Comparison of ENCODE assay signal across 8 cellular contexts in genomic region chr15:32610719-32611118, GRCh38. TPM values are rescaled to one million over a fixed set of nuclear protein-coding genes. Genes with fewer than 3 reads are reported as not detected.
DNase-seq lines count a peak whose midpoint lies in the region; ATAC-seq, FAIRE-seq and TF ChIP-seq lines count a peak whose summit lies in the region.
"Not testable (repeated sequence)": the region's sequence is repeated elsewhere in the genome, so short reads cannot be mapped to it uniquely, and the experiment has no call there.

No MANE protein-coding gene starts in this region.

- not testable (repeated sequence) for H3K18ac ChIP-seq in IMR-90 (ENCODE audit: low read depth, low read length); trophoblast cell (ENCODE audit: low read length)

- not testable (repeated sequence) for H3K4me2 ChIP-seq in IMR-90 (ENCODE audit: low read depth, low read length); trophoblast cell (ENCODE audit: low read length)

- H2AK9ac ChIP-seq in IMR-90 (replicated peaks; ENCODE audit: low read depth, low read length, poor library complexity) = not testable (repeated sequence)

- WGBS in IMR-90 (ENCODE audit: extremely low coverage in 2 of 2, insufficient read length in 1 of 2), 2 experiments = no CpG with 5 or more reads among the region's 3 CpGs
- 0 to 5% methylated on average over 1 of the region's 3 CpGs for WGBS in body of pancreas, 2 donors
- no CpG with 5 or more reads among the region's 3 CpGs for WGBS in trophoblast cell (ENCODE audit: extremely low coverage, insufficient coverage, insufficient read length)

- not testable (repeated sequence) for H3K79me1 ChIP-seq in IMR-90 (ENCODE audit: low read depth in 1 of 2, low read length in 2 of 2); trophoblast cell (ENCODE audit: low read length)

- CTCF ChIA-PET in IMR-90 (lab: Yijun Ruan, JAX) = not testable (repeated sequence)

- not testable (repeated sequence) for H3K9me1 ChIP-seq in IMR-90 (ENCODE audit: insufficient read depth, low read length)

- H4K5ac ChIP-seq in IMR-90 (ENCODE audit: low read depth, low read length) = not testable (repeated sequence)

- not testable (repeated sequence) for H4K20me1 ChIP-seq in IMR-90 (ENCODE audit: insufficient read depth, low read length)

- H3K36me3 ChIP-seq in IMR-90 (ENCODE audit: control insufficient read depth, insufficient read depth, low read length); body of pancreas (replicated peaks in 1 of 2; ENCODE audit: insufficient read depth in 1 of 2, low read depth in 2 of 2); trophoblast cell (ENCODE audit: control insufficient read depth in 1 of 2, insufficient read depth in 2 of 2, low read length in 2 of 2): not testable (repeated sequence)

- not testable (repeated sequence) for TF ChIP-seq POLR2A in IMR-90 (IDR thresholded peaks at IDR 0.05; ENCODE audit: low read depth, low read length); body of pancreas (IDR thresholded peaks at IDR 0.05)

- not testable (repeated sequence) for H3K4me3 ChIP-seq in IMR-90 (ENCODE audit: insufficient read depth, low read depth, low read length); body of pancreas; trophoblast cell (ENCODE audit: low read depth, low read length)

- dilution Hi-C loops in IMR-90 (cut with HindIII; ENCODE audit: low sequenced_read_pairs, unreplicated experiment) = not testable (repeated sequence)

- H2BK15ac ChIP-seq in IMR-90 (ENCODE audit: low read depth, low read length) = not testable (repeated sequence)

- H4K8ac ChIP-seq in IMR-90 (ENCODE audit: low read depth in 2 of 2, low read length in 2 of 2); trophoblast cell (ENCODE audit: low read depth, low read length): not testable (repeated sequence)

- DNase-seq in EL (peak; percentile 43), IMR-90 (peak; percentile 49), SK-MEL-5 (ENCODE audit: low read depth, low spot score) (peak; percentile 47), body of pancreas (peak in 1 of 4 donors; percentile 14), fibroblast of peridontal ligament (ENCODE audit: extremely low read depth) (peak; percentile 63), trophoblast cell (peak; percentile 7 to 63)
- DNase-seq in left colon = not testable (repeated sequence)

- H2BK12ac ChIP-seq in trophoblast cell (ENCODE audit: low read length) = not testable (repeated sequence)

- 0 out of 2 replicates have a peak, but pooled peaks have one; percentile 11 for TF ChIP-seq RAD21 in IMR-90 (IDR thresholded peaks at IDR 0.05; ENCODE audit: low read length)

- H3K4me1 ChIP-seq in IMR-90 (ENCODE audit: control insufficient read depth, insufficient read depth, low read length); body of pancreas; trophoblast cell (ENCODE audit: control insufficient read depth in 1 of 2, insufficient read depth in 2 of 2, low read length in 2 of 2): not testable (repeated sequence)

- BruUV-seq in IMR-90 (replicated peaks; lab: Mats Ljungman, UMichigan) = not testable (repeated sequence)

- not testable (repeated sequence) for TF ChIP-seq CTCF in IMR-90 (conservative IDR thresholded peaks at IDR 0.05; ENCODE audit: low read depth, low read length)
- TF ChIP-seq CTCF in body of pancreas (IDR thresholded peaks at IDR 0.05) = peak in 4 of 7 experiments; percentile 5 to 31 (median 14)

- not testable (repeated sequence) for H4K91ac ChIP-seq in IMR-90 (ENCODE audit: insufficient read depth, low read depth, low read length); trophoblast cell (ENCODE audit: low read depth, low read length)

- not testable (repeated sequence) for H3K27ac ChIP-seq in IMR-90 (ENCODE audit: insufficient read depth, low read length); trophoblast cell (ENCODE audit: low read depth, low read length)
- H3K27ac ChIP-seq in body of pancreas = peak overlapping the region in 1 of 4 donors; percentile 18

- H3K56ac ChIP-seq in IMR-90 (ENCODE audit: extremely low read depth, insufficient read depth, low read length) = not testable (repeated sequence)

- H2BK20ac ChIP-seq in IMR-90 (ENCODE audit: low read depth, low read length) = not testable (repeated sequence)

- not testable (repeated sequence) for H3K14ac ChIP-seq in IMR-90 (replicated peaks; ENCODE audit: low read depth, low read length); trophoblast cell (ENCODE audit: low read length)

- in situ Hi-C loops in IMR-90 (cut with MboI; ENCODE audit: low sequenced_read_pairs); SK-MEL-5 (cut with HindIII; ENCODE audit: low pct_unique_long_range_greater_than_20kb, low sequenced_read_pairs): not testable (repeated sequence)

- not testable (repeated sequence) for H2AK5ac ChIP-seq in IMR-90 (ENCODE audit: low read depth, low read length); trophoblast cell (ENCODE audit: low read length)

- not testable (repeated sequence) for H3K27me3 ChIP-seq in IMR-90 (ENCODE audit: control insufficient read depth, insufficient read depth, low read length); body of pancreas; trophoblast cell (ENCODE audit: insufficient read depth, low read length)

- not testable (repeated sequence) for H3K4ac ChIP-seq in IMR-90 (ENCODE audit: low read depth, low read length); trophoblast cell (ENCODE audit: low read depth, low read length)

- ATAC-seq in IMR-90 (ENCODE audit: low read depth) = not testable (repeated sequence)
- peak; percentile 31 for ATAC-seq in body of pancreas
- ATAC-seq in left colon = peak; percentile 29

- not testable (repeated sequence) for H3K9ac ChIP-seq in IMR-90 (ENCODE audit: low read depth, low read length); trophoblast cell (ENCODE audit: low read length)

- POLR2A ChIA-PET in IMR-90 (lab: Charles Lee; ENCODE audit: unreplicated experiment) = not testable (repeated sequence)

- not testable (repeated sequence) for H2AFZ ChIP-seq in IMR-90 (replicated peaks; ENCODE audit: low read length, poor library complexity); trophoblast cell (ENCODE audit: insufficient read depth, low read length, poor library complexity)

- peak; percentile 87 for FAIRE-seq in A204.1 (lab: Jason Lieb, UNC)

- H2BK120ac ChIP-seq in IMR-90 (ENCODE audit: low read depth, low read length); trophoblast cell (ENCODE audit: insufficient read depth, low read length, poor library complexity): not testable (repeated sequence)

- H2BK5ac ChIP-seq in IMR-90 (ENCODE audit: low read depth, low read length, poor library complexity, severe bottlenecking); trophoblast cell (ENCODE audit: low read depth, low read length, poor library complexity): not testable (repeated sequence)

- H3K23ac ChIP-seq in IMR-90 (ENCODE audit: low read depth, low read length); trophoblast cell (ENCODE audit: low read length): not testable (repeated sequence)

- not testable (repeated sequence) for H4K12ac ChIP-seq in trophoblast cell (ENCODE audit: low read depth, low read length)

- H3K79me2 ChIP-seq in trophoblast cell (ENCODE audit: control insufficient read depth, insufficient read depth, low read length, poor library complexity) = not testable (repeated sequence)

- not testable (repeated sequence) for H3K9me3 ChIP-seq in IMR-90 (ENCODE audit: control insufficient read depth, insufficient read depth, low read length); body of pancreas; trophoblast cell (ENCODE audit: insufficient read depth, low read depth, low read length)

- intact Hi-C loops in IMR-90 (cut with micrococcal nuclease); body of pancreas (cut with DNase I); left colon (cut with DNase I, micrococcal nuclease): not testable (repeated sequence)

RNA-seq across cellular contexts. Expression of gene ARHGAP11A, which starts 4.6 kb away (rescaled TPM):
- total RNA-seq in IMR-90 (2012; rRNA removed) (28.6 and 29.0 TPM in 2 replicates), body of pancreas (1 to 10 TPM in 1 of 2 donors, under 1 TPM in 1; 0.33 to 1.6 TPM), left colon (10 to 100 TPM in 1 of 2 donors, 1 to 10 TPM in 1; 6.4 to 15.5 TPM)
- polyA plus RNA-seq in IMR-90 (2012; rRNA removed) = 8.5 and 9.9 TPM in 2 replicates
- polyA plus RNA-seq in IMR-90 (2012; cell fraction: cytosol; rRNA removed) = 1.3 and 1.7 TPM in 2 replicates
- 1.3 and 5.8 TPM in 2 replicates for polyA plus RNA-seq in IMR-90 (2012; cell fraction: nucleus; rRNA removed; ENCODE audit: low replicate concordance)
- total RNA-seq in SK-MEL-5 (2014; rRNA removed; shearing (Covaris generic)) = 17.7 and 27.0 TPM in 2 replicates
- 23.2 and 30.2 TPM in 2 replicates for polyA plus RNA-seq in SK-MEL-5 (2015; cell fraction: cytosol; rRNA removed)
- polyA plus RNA-seq in SK-MEL-5 (2015; cell fraction: nucleus; rRNA removed) = 16.3 and 19.5 TPM in 2 replicates
- polyA plus RNA-seq in trophoblast cell (2013) = 16.6 and 17.8 TPM in 2 replicates

RNA-seq across cellular contexts. Expression of gene GOLGA8N, which starts 17.5 kb away (rescaled TPM):
- total RNA-seq in IMR-90 (2012; rRNA removed) (0.72 and 0.83 TPM in 2 replicates), body of pancreas (10 to 100 TPM; 23.3 to 26.7 TPM), left colon (1 to 10 TPM; 2.9 to 3.9 TPM)
- 1.2 and 1.8 TPM in 2 replicates for polyA plus RNA-seq in IMR-90 (2012; rRNA removed)
- polyA plus RNA-seq in IMR-90 (2012; cell fraction: cytosol; rRNA removed) = 0.21 and 0.40 TPM in 2 replicates
- polyA plus RNA-seq in IMR-90 (2012; cell fraction: nucleus; rRNA removed; ENCODE audit: low replicate concordance) = 8.8 and 24.2 TPM in 2 replicates
- 0.16 and 0.29 TPM in 2 replicates for total RNA-seq in SK-MEL-5 (2014; rRNA removed; shearing (Covaris generic))
- 0.14 and 0.24 TPM in 2 replicates for polyA plus RNA-seq in SK-MEL-5 (2015; cell fraction: cytosol; rRNA removed)
- polyA plus RNA-seq in SK-MEL-5 (2015; cell fraction: nucleus; rRNA removed) = 4.5 and 5.7 TPM in 2 replicates
- polyA plus RNA-seq in trophoblast cell (2013) = 0.60 and 0.67 TPM in 2 replicates

RNA-seq across cellular contexts. Expression of gene SCG5, which starts 30.8 kb away (rescaled TPM):
- 7.9 and 8.3 TPM in 2 replicates for total RNA-seq in IMR-90 (2012; rRNA removed)
- 15.6 and 16.8 TPM in 2 replicates for polyA plus RNA-seq in IMR-90 (2012; rRNA removed)
- 12.1 and 13.8 TPM in 2 replicates for polyA plus RNA-seq in IMR-90 (2012; cell fraction: cytosol; rRNA removed)
- polyA plus RNA-seq in IMR-90 (2012; cell fraction: nucleus; rRNA removed; ENCODE audit: low replicate concordance) = 4.1 and 8.2 TPM in 2 replicates
- 1.3 TPM in 1 of 2 replicates, not detected in the other for total RNA-seq in SK-MEL-5 (2014; rRNA removed; shearing (Covaris generic))
- 0.35 TPM in 1 of 2 replicates, not detected in the other for polyA plus RNA-seq in SK-MEL-5 (2015; cell fraction: cytosol; rRNA removed)
- 0.35 TPM in 1 of 2 replicates, not detected in the other for polyA plus RNA-seq in SK-MEL-5 (2015; cell fraction: nucleus; rRNA removed)
- 10 to 100 TPM; 49.4 to 50.1 TPM for total RNA-seq in body of pancreas
- total RNA-seq in left colon = 1 to 10 TPM; 4.9 to 9.5 TPM
- polyA plus RNA-seq in trophoblast cell (2013) = 0.33 and 0.45 TPM in 2 replicates

Comparison
In these comparisons a context has a peak if more than half of its experiments do, and no peak if none do; other contexts are left out.
1. RNA of gene GOLGA8N, which starts 17.5 kb away (total RNA-seq): 23.3 to 26.7 TPM in body of pancreas; 2.9 to 3.9 TPM in left colon, 0.72 to 0.83 TPM in IMR-90 and 0.16 to 0.29 TPM in SK-MEL-5; every median in the first group is over 4 times any median in the second.